Comparison of ENCODE assay signal across 8 cellular contexts in the genomic region with DNA sequence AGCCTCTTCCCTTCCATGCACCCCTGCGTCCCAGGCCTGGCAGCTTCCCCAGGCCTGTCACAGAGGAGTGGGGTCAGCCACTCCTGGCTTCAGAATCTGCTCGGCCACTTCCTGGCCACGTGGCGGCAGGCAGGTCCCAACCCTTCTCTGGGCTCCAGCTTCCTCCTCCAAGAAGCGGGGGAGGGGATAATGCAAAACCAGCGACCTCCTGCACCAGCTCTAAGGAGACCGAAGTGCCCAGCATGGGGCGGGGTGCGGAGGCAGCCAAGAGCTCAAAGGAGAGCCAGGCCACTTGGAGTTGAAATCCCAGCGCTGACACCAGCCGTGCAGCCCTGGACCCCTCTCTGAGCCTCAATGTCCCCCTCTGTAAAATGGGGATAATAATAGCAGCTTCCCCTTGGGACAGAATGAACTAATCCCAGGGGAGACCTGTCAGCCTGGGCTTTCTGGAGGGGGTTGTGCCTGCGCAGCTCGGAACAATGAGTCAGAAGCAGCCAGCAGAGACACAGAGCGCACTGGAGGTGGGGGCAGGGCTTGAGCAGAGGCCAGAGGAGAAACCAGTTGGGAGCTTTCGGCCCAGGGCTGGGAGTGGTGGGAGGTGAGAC. TPM values are rescaled to one million over a fixed set of nuclear protein-coding genes. Genes with fewer than 3 reads are reported as not detected.
DNase-seq lines count a peak whose midpoint lies in the region; ATAC-seq and TF ChIP-seq lines count a peak whose summit lies in the region.

No MANE protein-coding gene starts in this region.

- no peak for TF ChIP-seq POLR2A in right lobe of liver (IDR thresholded peaks at IDR 0.05)

- H3K36me3 ChIP-seq in right lobe of liver (no peaks in the 10 kb centered on the region), thoracic aorta (no peaks in the 10 kb centered on the region)

- H3K9me3 ChIP-seq in right lobe of liver (no peaks in the 10 kb centered on the region), thoracic aorta (no peaks in the 10 kb centered on the region)

- H3K27me3 ChIP-seq in dorsolateral prefrontal cortex: no peaks in the 10 kb centered on the region
- no peaks in the 10 kb centered on the region for H3K27me3 ChIP-seq in right lobe of liver
- H3K27me3 ChIP-seq in thoracic aorta (replicated peaks; ENCODE audit: insufficient read depth): no peaks in the 10 kb centered on the region

- intact Hi-C loops in dorsolateral prefrontal cortex (cut with DNase I): loop anchor here (1.0 to 5.0 kb wide), 3 partner anchors 18 to 50 kb away; partner anchors contain the start of gene SOX10 (in 1 of the 2)
- intact Hi-C loops in right lobe of liver (cut with DNase I): no loop called here

- ATAC-seq in right lobe of liver (peak; percentile 67 to 79 (median 74)), thoracic aorta (ENCODE audit: insufficient number of reproducible peaks, low FRiP score, low read depth) (peak; percentile 21), HG03280 (IDR thresholded peaks at IDR 0.05; ENCODE audit: unreplicated experiment) (no peak), HG03354 (IDR thresholded peaks at IDR 0.05; ENCODE audit: poor library complexity, severe bottlenecking, unreplicated experiment) (no peak)

- TF ChIP-seq CTCF in dorsolateral prefrontal cortex (IDR thresholded peaks at IDR 0.05 in 54 of 56, conservative IDR thresholded peaks at IDR 0.05 in 2 of 56; ENCODE audit: low read depth in 1 of 56, partially characterized antibody in 56 of 56) (peak in 15 of 56 donors; percentile 2 to 41 (median 14)), right lobe of liver (IDR thresholded peaks at IDR 0.05) (no peak), thoracic aorta (IDR thresholded peaks at IDR 0.05) (no peak)

- H3K4me3 ChIP-seq in dorsolateral prefrontal cortex (peak overlapping the region in 8 of 59 donors; percentile 2 to 20 (median 7)), right lobe of liver (no peak overlapping the region), thoracic aorta (peak overlapping the region; percentile 30)

- 42% methylated on average over 5 of the region's 15 CpGs for WGBS in right lobe of liver (ENCODE audit: insufficient coverage, low coverage, low lambda C conversion rate, missing lambda C conversion rate)

- H3K4me1 ChIP-seq in right lobe of liver (no peaks in the 10 kb centered on the region), thoracic aorta (ENCODE audit: control insufficient read depth in 1 of 2, low read depth in 2 of 2) (peaks cover 15 to 29% of the 10 kb centered on the region in 2 donors)

- H3K27ac ChIP-seq in dorsolateral prefrontal cortex (peak overlapping the region; percentile 93 to 100 (median 99)), right lobe of liver (peak overlapping the region; percentile 11 to 60 (median 43)), thoracic aorta (peak overlapping the region; percentile 24 to 28)

- peak; percentile 90 for DNase-seq in Daoy (ENCODE audit: low read depth)
- DNase-seq in NOMO-1 (lab: John Stamatoyannopoulos, UW; ENCODE audit: unreplicated experiment in 2 of 2): peak; percentile 75 to 84
- peak; percentile 43 to 94 (median 88) for DNase-seq in dorsolateral prefrontal cortex
- peak; percentile 70 to 79 (median 72) for DNase-seq in right lobe of liver
- peak; percentile 57 for DNase-seq in thoracic aorta (ENCODE audit: low spot score)
- no peak for DNase-seq in activated CD4-positive, alpha-beta T cell treated with anti-CD3 and anti-CD28 coated beads for 48 hours

RNA-seq across cellular contexts. Expression of gene PICK1, which starts 22.8 kb away (rescaled TPM):
- total RNA-seq in Daoy (2014; rRNA removed; shearing (Covaris generic)): 19.4 and 28.8 TPM in 2 replicates
- total RNA-seq in dorsolateral prefrontal cortex (100 to 1,000 TPM in 12 of 120 experiments, 10 to 100 TPM in 108; 45.5 to 186 (median 75.9) TPM), right lobe of liver (10 to 100 TPM; 13.0 to 26.4 (median 20.3) TPM), thoracic aorta (10 to 100 TPM; 33.9 to 56.2 TPM)

RNA-seq across cellular contexts. Expression of gene SLC16A8, which starts 49.6 kb away (rescaled TPM):
- total RNA-seq in Daoy (2014; rRNA removed; shearing (Covaris generic)): not detected in 2 replicates
- 1 to 10 TPM in 92 of 120 experiments, under 1 TPM in 20, not detected in 8; 0.35 to 9.3 (median 1.9) TPM for total RNA-seq in dorsolateral prefrontal cortex
- total RNA-seq in right lobe of liver: not detected
- 1 to 10 TPM; 1.2 to 1.5 TPM for total RNA-seq in thoracic aorta

RNA-seq across cellular contexts. Expression of gene SOX10, which starts 50.0 kb away (rescaled TPM):
- total RNA-seq in Daoy (2014; rRNA removed; shearing (Covaris generic)): not detected in 2 replicates
- total RNA-seq in dorsolateral prefrontal cortex (100 to 1,000 TPM in 35 of 120 experiments, 10 to 100 TPM in 85; 19.6 to 299 (median 76.3) TPM), right lobe of liver (under 1 TPM in 2 of 6 experiments, not detected in 4; 0.24 to 0.29 TPM), thoracic aorta (under 1 TPM; 0.49 to 0.95 TPM)

Comparison
In these comparisons a context has a peak if more than half of its experiments do, and no peak if none do; other contexts are left out.
1. H3K27ac ChIP-seq: peak in every context shown above with its lines; median percentile 99 in dorsolateral prefrontal cortex; 43 in right lobe of liver; 26 in thoracic aorta.
2. ATAC-seq: peak in right lobe of liver (4 of 4) and thoracic aorta (single experiment); none in HG03280 (single experiment) and HG03354 (single experiment).
3. RNA of gene SOX10, which starts 50.0 kb away (total RNA-seq): 19.6 to 299 TPM in dorsolateral prefrontal cortex; 0.49 to 0.95 TPM in thoracic aorta, 0.24 to 0.29 TPM in right lobe of liver and not detected in Daoy; every median in the first group is over 10 times any median in the second.
4. intact Hi-C loops: an anchor here in dorsolateral prefrontal cortex (1.0 to 5.0 kb wide); none called in right lobe of liver.